17 cellular contexts compared by ENCODE assay signal in the genomic region with DNA sequence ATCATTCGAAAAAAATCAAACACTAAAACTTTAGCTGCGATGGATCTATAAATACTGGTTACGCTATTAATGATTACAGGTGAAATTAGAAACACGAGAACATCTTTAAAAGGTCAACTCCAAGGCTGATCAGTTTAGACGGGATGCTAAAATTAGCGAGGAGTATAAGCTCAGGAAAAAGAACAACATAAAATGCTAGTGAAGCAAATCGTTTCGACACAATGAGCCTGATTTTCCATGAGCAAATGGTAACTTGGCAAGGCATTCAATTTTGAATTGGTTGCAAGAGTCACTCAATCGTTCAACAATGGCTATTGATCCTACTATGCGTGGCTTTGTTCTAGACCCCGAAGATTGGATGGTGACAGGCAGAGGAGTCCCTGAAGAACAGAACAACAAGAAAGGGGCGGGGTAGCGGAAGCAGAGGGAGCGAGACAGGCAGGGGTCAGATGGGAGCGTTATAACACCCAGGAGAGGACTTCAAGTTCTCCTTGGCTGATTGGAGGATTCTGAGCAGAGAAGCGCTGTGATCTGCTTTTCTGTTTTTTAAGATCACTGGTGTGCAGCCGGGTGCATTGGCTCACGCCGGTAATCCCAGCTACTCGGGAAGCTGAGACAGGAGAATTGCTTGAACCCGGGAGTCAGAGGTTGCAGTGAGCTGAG.
DNase-seq lines count a peak whose midpoint lies in the region; ATAC-seq and TF ChIP-seq lines count a peak whose summit lies in the region.
"Had no signal": no experiment of that assay in that cellular context is flagged by ENCODE, and none has a peak within 500 bp of the region (broad histone marks: within the 10 kb centered on the region; RNA-seq: fewer than 3 reads in every experiment).

No MANE protein-coding gene starts in this region.

- peaks cover 10% of the 10 kb centered on the region for H3K36me3 Mint-ChIP-seq in activated naive CD8-positive, alpha-beta T cell treated with anti-CD3 and anti-CD28 coated beads, Interleukin-2, amount 10 ng/mL, durations not matched to agents 7 days and 5 days
- peaks cover 1% of the 10 kb centered on the region for H3K36me3 Mint-ChIP-seq in activated naive CD8-positive, alpha-beta T cell treated with anti-CD3 and anti-CD28 coated beads, Interleukin-2, amount 50 U/mL, for 24 hours (ENCODE audit: low read depth)

- TF ChIP-seq CTCF in adrenal gland (IDR thresholded peaks at IDR 0.05) (no peak), thyroid gland (IDR thresholded peaks at IDR 0.05) (no peak)

- H3K9me3 ChIP-seq in adrenal gland (replicated peaks in 1 of 3) (no peaks in the 10 kb centered on the region), thyroid gland (no peaks in the 10 kb centered on the region)
- H3K9me3 ChIP-seq: gastrocnemius medialis, vagina had no signal

- H3K36me3 ChIP-seq in adrenal gland (replicated peaks in 1 of 2) (no peaks in the 10 kb centered on the region), thyroid gland (no peaks in the 10 kb centered on the region)
- H3K36me3 ChIP-seq: gastrocnemius medialis, vagina had no signal

- POLR2A ChIA-PET in activated naive CD8-positive, alpha-beta T cell treated with anti-CD3 and anti-CD28 coated beads, Interleukin-2, amount 10 ng/mL, durations not matched to agents 7 days and 5 days (lab: Charles Lee), result no interaction called here

- no peaks in the 10 kb centered on the region for H3K27me3 ChIP-seq in adrenal gland
- no peaks in the 10 kb centered on the region for H3K27me3 ChIP-seq in thyroid gland
- H3K27me3 ChIP-seq: gastrocnemius medialis, vagina had no signal

- H3K4me1 Mint-ChIP-seq in activated naive CD8-positive, alpha-beta T cell treated with anti-CD3 and anti-CD28 coated beads, Interleukin-2, amount 10 ng/mL, durations not matched to agents 7 days and 5 days, result peaks cover 11% of the 10 kb centered on the region
- no peaks in the 10 kb centered on the region for H3K4me1 Mint-ChIP-seq in activated naive CD8-positive, alpha-beta T cell treated with anti-CD3 and anti-CD28 coated beads, Interleukin-2, amount 50 U/mL, for 24 hours
- H3K4me1 Mint-ChIP-seq: activated CD4-positive, alpha-beta memory T cell treated with anti-CD3 and anti-CD28 coated beads, Interleukin-2, amount 10 ng/mL, durations not matched to agents 7 days and 5 days; activated T-helper 17 cell treated with anti-CD3 and anti-CD28 coated beads, Interleukin-2, amount 50 U/mL, for 72 hours had no signal

- TF ChIP-seq POLR2A in adrenal gland (IDR thresholded peaks at IDR 0.05) (no peak), thyroid gland (IDR thresholded peaks at IDR 0.05) (peak in 1 of 2 donors; percentile 50)

- H3K4me3 ChIP-seq in adrenal gland (peak overlapping the region in 1 of 4 donors; percentile 12), thyroid gland (replicated peaks in 1 of 3) (no peak overlapping the region)
- H3K4me3 ChIP-seq: gastrocnemius medialis, vagina had no signal

- DNase-seq in activated naive CD8-positive, alpha-beta T cell treated with anti-CD3 and anti-CD28 coated beads, Interleukin-2, amount 10 ng/mL, durations not matched to agents 7 days and 5 days, result no peak
- DNase-seq in activated naive CD8-positive, alpha-beta T cell treated with anti-CD3 and anti-CD28 coated beads, Interleukin-2, amount 50 U/mL, for 24 hours, result no peak
- DNase-seq in adrenal gland (peak in 6 of 7 donors; percentile 35 to 55 (median 40)), kidney tubule cell (ENCODE audit: low spot score) (peak; percentile 75), thyroid gland (peak; percentile 82 to 84), 8988T (no peak), HT-29 (ENCODE audit: low spot score) (no peak)
- DNase-seq: activated CD4-positive, alpha-beta memory T cell treated with anti-CD3 and anti-CD28 coated beads, Interleukin-2, amount 10 ng/mL, durations not matched to agents 7 days and 5 days; gastrocnemius medialis; KBM-7; NCI-H1092 treated with DMSO at 0.1 percent for 48 hours; NCI-H526 had no signal

- H3K4me1 ChIP-seq in adrenal gland (replicated peaks in 1 of 2) (peaks cover 16 to 33% of the 10 kb centered on the region in 2 donors), thyroid gland (peaks cover 59 to 69% of the 10 kb centered on the region in 2 donors)
- H3K4me1 ChIP-seq: gastrocnemius medialis, vagina had no signal

- peaks cover 10% of the 10 kb centered on the region for H3K9me3 Mint-ChIP-seq in activated naive CD8-positive, alpha-beta T cell treated with anti-CD3 and anti-CD28 coated beads, Interleukin-2, amount 10 ng/mL, durations not matched to agents 7 days and 5 days
- H3K9me3 Mint-ChIP-seq in activated naive CD8-positive, alpha-beta T cell treated with anti-CD3 and anti-CD28 coated beads, Interleukin-2, amount 50 U/mL, for 24 hours, result no peaks in the 10 kb centered on the region
- H3K9me3 Mint-ChIP-seq: activated CD4-positive, alpha-beta memory T cell treated with anti-CD3 and anti-CD28 coated beads, Interleukin-2, amount 10 ng/mL, durations not matched to agents 7 days and 5 days; activated T-helper 17 cell treated with anti-CD3 and anti-CD28 coated beads, Interleukin-2, amount 50 U/mL, for 72 hours; stimulated activated naive CD8-positive, alpha-beta T cell treated with anti-CD3 and anti-CD28 coated beads, Interleukin-15, Interleukin-2, amounts not matched to agents 100 ng/mL and 50 ng/mL, for 24 hours had no signal

- H3K27ac ChIP-seq in adrenal gland (peak overlapping the region in 4 of 5 donors; percentile 42 to 91 (median 66)), thyroid gland (peak overlapping the region; percentile 91 to 98 (median 97))
- H3K27ac ChIP-seq: gastrocnemius medialis, vagina had no signal

- H3K4me3 Mint-ChIP-seq in activated naive CD8-positive, alpha-beta T cell treated with anti-CD3 and anti-CD28 coated beads, Interleukin-2, amount 10 ng/mL, durations not matched to agents 7 days and 5 days, result no peak overlapping the region
- H3K4me3 Mint-ChIP-seq in activated naive CD8-positive, alpha-beta T cell treated with anti-CD3 and anti-CD28 coated beads, Interleukin-2, amount 50 U/mL, for 24 hours, result no peak overlapping the region
- H3K4me3 Mint-ChIP-seq: activated CD4-positive, alpha-beta memory T cell treated with anti-CD3 and anti-CD28 coated beads, Interleukin-2, amount 10 ng/mL, durations not matched to agents 7 days and 5 days; activated T-helper 17 cell treated with anti-CD3 and anti-CD28 coated beads, Interleukin-2, amount 50 U/mL, for 72 hours; stimulated activated naive CD8-positive, alpha-beta T cell treated with anti-CD3 and anti-CD28 coated beads, Interleukin-15, Interleukin-2, amounts not matched to agents 100 ng/mL and 50 ng/mL, for 24 hours had no signal

- intact Hi-C loops in adrenal gland (cut with DNase I), result no loop called here
- intact Hi-C loops in thyroid gland (cut with DNase I), result no loop called here

- 50 to 60% (median 57%) methylated on average over 21 of the region's 21 CpGs for WGBS in adrenal gland, 4 donors
- WGBS in thyroid gland, 2 donors, result 27 to 35% methylated on average over 21 of the region's 21 CpGs

- H3K27me3 Mint-ChIP-seq in activated naive CD8-positive, alpha-beta T cell treated with anti-CD3 and anti-CD28 coated beads, Interleukin-2, amount 10 ng/mL, durations not matched to agents 7 days and 5 days, result peaks cover 14% of the 10 kb centered on the region
- peaks cover 5% of the 10 kb centered on the region for H3K27me3 Mint-ChIP-seq in activated naive CD8-positive, alpha-beta T cell treated with anti-CD3 and anti-CD28 coated beads, Interleukin-2, amount 50 U/mL, for 24 hours

- peak overlapping the region; percentile 58 for H3K27ac Mint-ChIP-seq in activated naive CD8-positive, alpha-beta T cell treated with anti-CD3 and anti-CD28 coated beads, Interleukin-2, amount 10 ng/mL, durations not matched to agents 7 days and 5 days
- H3K27ac Mint-ChIP-seq in activated naive CD8-positive, alpha-beta T cell treated with anti-CD3 and anti-CD28 coated beads, Interleukin-2, amount 50 U/mL, for 24 hours, result no peak overlapping the region
- H3K27ac Mint-ChIP-seq: activated CD4-positive, alpha-beta memory T cell treated with anti-CD3 and anti-CD28 coated beads, Interleukin-2, amount 10 ng/mL, durations not matched to agents 7 days and 5 days; activated T-helper 17 cell treated with anti-CD3 and anti-CD28 coated beads, Interleukin-2, amount 50 U/mL, for 72 hours; stimulated activated naive CD8-positive, alpha-beta T cell treated with anti-CD3 and anti-CD28 coated beads, Interleukin-15, Interleukin-2, amounts not matched to agents 100 ng/mL and 50 ng/mL, for 24 hours had no signal

- no peak for ATAC-seq in activated naive CD8-positive, alpha-beta T cell treated with anti-CD3 and anti-CD28 coated beads, Interleukin-2, amount 10 ng/mL, durations not matched to agents 7 days and 5 days (ENCODE audit: low read depth)
- no peak for ATAC-seq in activated naive CD8-positive, alpha-beta T cell treated with anti-CD3 and anti-CD28 coated beads, Interleukin-2, amount 50 U/mL, for 24 hours
- no peak for ATAC-seq in GM21381 (IDR thresholded peaks at IDR 0.05; ENCODE audit: unreplicated experiment)
- ATAC-seq: activated T-helper 17 cell treated with anti-CD3 and anti-CD28 coated beads, Interleukin-2, amount 50 U/mL, for 72 hours; gastrocnemius medialis; HCT116 had no signal

Comparison
In these comparisons a context has a peak if more than half of its experiments do, and no peak if none do; other contexts are left out.
1. DNase-seq: peak in adrenal gland (6 of 7), kidney tubule cell (single experiment) and thyroid gland (2 of 2); none in activated naive CD8-positive, alpha-beta T cell treated with anti-CD3 and anti-CD28 coated beads, Interleukin-2, amount 10 ng/mL, durations not matched to agents 7 days and 5 days (single experiment), activated naive CD8-positive, alpha-beta T cell treated with anti-CD3 and anti-CD28 coated beads, Interleukin-2, amount 50 U/mL, for 24 hours (single experiment), 8988T (single experiment) and HT-29 (single experiment).